ENCODE assay signal across 18 cellular contexts in genomic region chr4:99710681-99711345, GRCh38. TPM values are rescaled to one million over a fixed set of nuclear protein-coding genes. Genes with fewer than 3 reads are reported as not detected.
DNase-seq lines count a peak whose midpoint lies in the region; ATAC-seq, FAIRE-seq and TF ChIP-seq lines count a peak whose summit lies in the region.
"Had no signal": no experiment of that assay in that cellular context is flagged by ENCODE, and none has a peak within 500 bp of the region (broad histone marks: within the 10 kb centered on the region; RNA-seq: fewer than 3 reads in every experiment).

No MANE protein-coding gene starts in this region.

- H3K36me3 ChIP-seq in GM23248 (ENCODE audit: low read depth) (no peaks in the 10 kb centered on the region), astrocyte (ENCODE audit: insufficient read depth, low read length) (no peaks in the 10 kb centered on the region), mesenchymal stem cell (ENCODE audit: control insufficient read depth in 1 of 2, insufficient read depth in 2 of 2, low read depth in 1 of 2, low read length in 2 of 2) (no peaks in the 10 kb centered on the region), BE2C (no peaks in the 10 kb centered on the region)
- H3K36me3 ChIP-seq: BLaER1, cardiac muscle cell, right lobe of liver, suprapubic skin had no signal

- in situ Hi-C loops in GM23248 (cut with MboI) = no loop called here

- no peaks in the 10 kb centered on the region for H3K27me3 Mint-ChIP-seq in astrocyte (ENCODE audit: low read depth, unreplicated experiment)

- H4K91ac ChIP-seq in mesenchymal stem cell (ENCODE audit: low read length) = no peak overlapping the region

- H3K9ac ChIP-seq in GM23248 = no peak overlapping the region
- H3K9ac ChIP-seq in astrocyte (ENCODE audit: low read length) = no peak overlapping the region
- no peak overlapping the region for H3K9ac ChIP-seq in mesenchymal stem cell (ENCODE audit: low read length)
- H3K9ac ChIP-seq: BLaER1 had no signal

- H3K79me1 ChIP-seq in mesenchymal stem cell (replicated peaks; ENCODE audit: low read length, poor library complexity, severe bottlenecking) = no peaks in the 10 kb centered on the region

- no peak overlapping the region for H2BK15ac ChIP-seq in mesenchymal stem cell (ENCODE audit: low read depth, poor library complexity, severe bottlenecking)

- H3K27me3 ChIP-seq in GM23248 (replicated peaks; ENCODE audit: insufficient read depth) (no peaks in the 10 kb centered on the region), astrocyte (ENCODE audit: insufficient read depth, low read length) (no peaks in the 10 kb centered on the region), mesenchymal stem cell (ENCODE audit: control insufficient read depth in 1 of 2, insufficient read depth in 1 of 2, low read length in 2 of 2) (no peaks in the 10 kb centered on the region), BE2C (no peaks in the 10 kb centered on the region)
- H3K27me3 ChIP-seq: BLaER1, cardiac muscle cell, right lobe of liver, suprapubic skin had no signal

- H3K36me3 Mint-ChIP-seq in astrocyte (ENCODE audit: low read depth, unreplicated experiment) = no peaks in the 10 kb centered on the region

- no peak for TF ChIP-seq CTCF in astrocyte (IDR thresholded peaks at IDR 0.05; ENCODE audit: insufficient read depth, low read depth, low read length)
- TF ChIP-seq CTCF in BE2C (IDR thresholded peaks at IDR 0.05; ENCODE audit: low read depth, low read length) = no peak

- WGBS in GM23248 (ENCODE audit: low coverage in 1 of 2, low lambda C conversion rate in 2 of 2, missing lambda C conversion rate in 2 of 2), 2 experiments = 55 to 59% methylated on average over 1 of the region's 1 CpG
- no CpG with 5 or more reads among the region's 1 CpG for WGBS in mesenchymal stem cell

- H4K20me1 ChIP-seq in GM23248 (ENCODE audit: insufficient read depth) (no peaks in the 10 kb centered on the region), astrocyte (ENCODE audit: insufficient read depth, low read length) (no peaks in the 10 kb centered on the region)
- H4K20me1 ChIP-seq: BLaER1 had no signal

- H2AK5ac ChIP-seq in mesenchymal stem cell (ENCODE audit: low read length, severe bottlenecking) = no peak overlapping the region

- no peak overlapping the region for H4K8ac ChIP-seq in mesenchymal stem cell (ENCODE audit: low read length)

- H3K9me3 ChIP-seq in GM23248 (ENCODE audit: low read depth) (no peaks in the 10 kb centered on the region), astrocyte (ENCODE audit: insufficient read depth, low read depth, low read length) (no peaks in the 10 kb centered on the region), mesenchymal stem cell (ENCODE audit: control insufficient read depth, low read length) (no peaks in the 10 kb centered on the region), BE2C (no peaks in the 10 kb centered on the region)
- H3K9me3 ChIP-seq: BLaER1, suprapubic skin had no signal

- H3K4me3 ChIP-seq in GM23248 (no peak overlapping the region), astrocyte (ENCODE audit: insufficient read depth, low read depth, low read length) (no peak overlapping the region), mesenchymal stem cell (ENCODE audit: insufficient read depth in 1 of 2, low read depth in 1 of 2, low read length in 2 of 2) (no peak overlapping the region), BE2C (ENCODE audit: low read depth, low read length) (no peak overlapping the region)
- H3K4me3 ChIP-seq: BLaER1, cardiac muscle cell, right lobe of liver, suprapubic skin had no signal

- no peak for ATAC-seq in HG02623 (IDR thresholded peaks at IDR 0.05; ENCODE audit: unreplicated experiment)
- ATAC-seq: left colon had no signal

- H3K79me2 ChIP-seq in GM23248 (ENCODE audit: insufficient read depth) = no peaks in the 10 kb centered on the region
- H3K79me2 ChIP-seq in astrocyte (ENCODE audit: insufficient read depth, low read length) = no peaks in the 10 kb centered on the region

- no peak overlapping the region for H2BK5ac ChIP-seq in mesenchymal stem cell (ENCODE audit: low read depth, low read length, poor library complexity, severe bottlenecking)

- no peak overlapping the region for H3K23ac ChIP-seq in mesenchymal stem cell (ENCODE audit: low read length in 2 of 2)

- H3K4me2 ChIP-seq in GM23248 (ENCODE audit: unreplicated experiment) = no peak overlapping the region
- no peak overlapping the region for H3K4me2 ChIP-seq in astrocyte (ENCODE audit: low read length)
- H3K4me2 ChIP-seq in mesenchymal stem cell (ENCODE audit: low read length, poor library complexity, severe bottlenecking) = no peak overlapping the region
- H3K4me2 ChIP-seq: BLaER1 had no signal

- no peak overlapping the region for H3K4ac ChIP-seq in mesenchymal stem cell (ENCODE audit: low read depth in 1 of 2, low read length in 2 of 2)

- H2BK120ac ChIP-seq in mesenchymal stem cell (ENCODE audit: low read depth, low read length) = no peak overlapping the region

- H2BK12ac ChIP-seq in mesenchymal stem cell (ENCODE audit: low read length in 2 of 2) = no peak overlapping the region

- H3K4me1 ChIP-seq in GM23248 (ENCODE audit: insufficient read depth) (no peaks in the 10 kb centered on the region), astrocyte (ENCODE audit: insufficient read depth, low read length) (no peaks in the 10 kb centered on the region), mesenchymal stem cell (ENCODE audit: control insufficient read depth, insufficient read depth, low read depth, low read length) (no peaks in the 10 kb centered on the region), BE2C (peaks cover 5% of the 10 kb centered on the region; the same call in 1 of the 2 replicates)
- H3K4me1 ChIP-seq: BLaER1, suprapubic skin had no signal

- FAIRE-seq in astrocyte (lab: Jason Lieb, UNC) = no peak

- no peak overlapping the region for H3K14ac ChIP-seq in mesenchymal stem cell (ENCODE audit: low read length in 2 of 2)

- H3K4me1 Mint-ChIP-seq in astrocyte (ENCODE audit: low read depth, unreplicated experiment) = peaks cover 6% of the 10 kb centered on the region

- no peak overlapping the region for H3K18ac ChIP-seq in mesenchymal stem cell (ENCODE audit: low read depth in 1 of 2, low read length in 2 of 2)

- H2AFZ ChIP-seq in GM23248 = no peak overlapping the region
- H2AFZ ChIP-seq in astrocyte (ENCODE audit: low read depth, low read length) = no peak overlapping the region
- no peak overlapping the region for H2AFZ ChIP-seq in mesenchymal stem cell (ENCODE audit: low read depth, low read length)

- H3K27ac ChIP-seq in GM23248 (no peak overlapping the region), astrocyte (ENCODE audit: low read depth, low read length) (no peak overlapping the region), mesenchymal stem cell (ENCODE audit: low read length, poor library complexity, severe bottlenecking) (no peak overlapping the region)
- H3K27ac ChIP-seq: BLaER1, cardiac muscle cell, right lobe of liver, suprapubic skin had no signal

- H3K4me3 Mint-ChIP-seq in astrocyte (ENCODE audit: unreplicated experiment) = no peak overlapping the region

- H3K27ac Mint-ChIP-seq in astrocyte (ENCODE audit: unreplicated experiment) = peak overlapping the region; percentile 11

- no peaks in the 10 kb centered on the region for H3F3A ChIP-seq in GM23248 (ENCODE audit: insufficient read depth)

- H3K9me2 ChIP-seq in GM23248 (ENCODE audit: insufficient read depth) = no peaks in the 10 kb centered on the region

- DNase-seq in GM23248 = peak; percentile 33
- peak; percentile 6 for DNase-seq in HS-5 (ENCODE audit: low read depth)
- DNase-seq in astrocyte (ENCODE audit: low read depth) = no peak
- DNase-seq in mesenchymal stem cell = peak; percentile 69
- DNase-seq in BE2C = no peak
- DNase-seq in COLO829 (ENCODE audit: low spot score) = no peak
- DNase-seq: activated naive CD4-positive, alpha-beta T cell treated with Interleukin-2 at 50 U/mL for 16 hours; DMS79; hippocampal formation; left colon; NCI-H526; OCI-M1; right lobe of liver; stimulated activated CD4-positive, alpha-beta T cell treated with anti-CD3 and anti-CD28 coated beads, Interleukin-2, amount 100 ng/mL, for 24 hours had no signal

- H3K9me3 Mint-ChIP-seq in astrocyte (ENCODE audit: unreplicated experiment) = no peaks in the 10 kb centered on the region

RNA-seq across cellular contexts. Expression of gene C4orf54, which starts 53.2 kb away (rescaled TPM):
- not detected in 2 replicates for total RNA-seq in GM23248 (2014; rRNA removed; shearing (Covaris generic))
- not detected in 2 replicates for polyA plus RNA-seq in GM23248 (2016; fragmentation: Nextera tagmentation; extraction: Ambion mirVana)
- total RNA-seq in astrocyte = not detected in 2 replicates
- under 0.01 TPM for polyA plus RNA-seq in mesenchymal stem cell (2013, experiment 1 of 2)
- not detected for polyA plus RNA-seq in mesenchymal stem cell (2013, experiment 2 of 2)
- 1.5 TPM for polyA plus RNA-seq in BE2C (2012; ENCODE audit: insufficient read depth, insufficient read length, low read depth)
- total RNA-seq: suprapubic skin had no signal
- polyA plus RNA-seq: cardiac muscle cell had no signal

Comparison
In these comparisons a context has a peak if more than half of its experiments do, and no peak if none do; other contexts are left out.
1. DNase-seq: peak in GM23248 (single experiment), HS-5 (single experiment) and mesenchymal stem cell (single experiment); none in astrocyte (single experiment), BE2C (single experiment) and COLO829 (single experiment).